Comparison of ENCODE assay signal across 14 cellular contexts in the genomic region with DNA sequence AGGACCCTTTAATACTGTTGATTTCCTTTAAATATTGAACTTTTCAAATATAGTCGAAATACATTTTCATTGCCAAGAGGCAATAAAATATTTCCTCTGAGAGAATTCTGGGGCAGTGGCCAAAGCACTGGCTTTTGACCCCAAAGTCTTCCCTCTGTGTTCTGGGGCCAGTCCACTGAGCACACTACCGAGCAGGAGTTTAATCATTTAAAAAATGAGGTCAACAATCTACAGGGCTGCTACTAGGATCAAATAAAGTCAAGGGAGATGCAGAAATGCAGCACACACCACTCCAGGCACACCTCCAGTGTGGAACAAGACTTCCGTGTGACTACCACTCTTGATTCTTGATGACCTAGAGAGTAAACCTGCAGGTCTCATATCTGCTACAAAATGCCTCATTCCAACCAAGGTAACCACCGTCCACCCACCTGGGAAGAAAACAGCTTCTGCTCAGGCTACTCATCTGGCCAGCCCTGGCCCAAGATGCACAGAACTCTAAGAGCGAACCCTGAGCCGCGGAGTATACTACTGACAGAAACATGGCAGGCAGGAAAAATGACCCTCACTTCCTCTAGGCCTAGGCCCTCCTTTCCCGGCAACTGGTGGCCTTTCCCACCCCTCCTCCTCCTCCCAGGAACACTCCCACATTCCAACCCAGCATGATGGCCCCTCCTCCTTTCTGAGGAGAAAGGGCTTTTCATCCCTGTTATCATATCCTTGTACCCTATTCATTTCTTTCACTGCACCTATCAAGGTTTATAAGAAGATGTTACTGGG.
DNase-seq lines count a peak whose midpoint lies in the region; ATAC-seq and TF ChIP-seq lines count a peak whose summit lies in the region.
"Had no signal": no experiment of that assay in that cellular context is flagged by ENCODE, and none has a peak within 500 bp of the region (broad histone marks: within the 10 kb centered on the region; RNA-seq: fewer than 3 reads in every experiment).

No MANE protein-coding gene starts in this region.

- no peak for DNase-seq in T-helper 2 cell treated with Interferon-gamma antibody and Interleukin-4, amounts not matched to agents 5 μg/mL and 100 μg/mL, for 36 hours (ENCODE audit: low spot score)
- DNase-seq in T-helper 2 cell (no peak), lower lobe of right lung (no peak)
- DNase-seq in effector memory CD8-positive, alpha-beta T cell, result no peak
- DNase-seq: activated T-cell treated with anti-CD3 and anti-CD28 coated beads for 4 hours; Calu3; cortex of kidney; stimulated activated CD4-positive, alpha-beta T cell treated with anti-CD3 and anti-CD28 coated beads, Interleukin-4, amount 100 ng/mL, for 24 hours; stimulated activated naive CD4-positive, alpha-beta T cell treated with Interleukin-2 at 50 U/mL for 16 hours had no signal

- H3K36me3 Mint-ChIP-seq in T-helper 2 cell treated with Interferon-gamma antibody and Interleukin-4, amounts not matched to agents 5 μg/mL and 100 μg/mL, for 36 hours (ENCODE audit: low read depth), result peaks cover 6% of the 10 kb centered on the region
- no peaks in the 10 kb centered on the region for H3K36me3 Mint-ChIP-seq in effector memory CD8-positive, alpha-beta T cell (ENCODE audit: insufficient read depth)
- peaks cover 34% of the 10 kb centered on the region for H3K36me3 Mint-ChIP-seq in stimulated activated memory B cell treated with anti-CD40 and anti-IgM and Interleukin-4, amounts not matched to agents 10 μg/mL and 1 μg/mL and 100 μg/mL, for 72 hours

- intact Hi-C loops in lower lobe of right lung (cut with DNase I), result no loop called here

- no peak for TF ChIP-seq CTCF in lower lobe of right lung (IDR thresholded peaks at IDR 0.05)

- ATAC-seq in effector memory CD8-positive, alpha-beta T cell (replicated peaks), result no peak
- ATAC-seq in lower lobe of right lung, result peak in 1 of 2 donors; percentile 15
- no peak for ATAC-seq in stimulated activated memory B cell treated with anti-CD40 and anti-IgM and Interleukin-4, amounts not matched to agents 10 μg/mL and 1 μg/mL and 100 μg/mL, for 72 hours
- no peak for ATAC-seq in HG02798 (IDR thresholded peaks at IDR 0.05; ENCODE audit: poor library complexity, unreplicated experiment)
- ATAC-seq in GM19351 (IDR thresholded peaks at IDR 0.05; ENCODE audit: unreplicated experiment), result no peak
- ATAC-seq in GM21786 (IDR thresholded peaks at IDR 0.05; ENCODE audit: unreplicated experiment), result no peak

- peaks cover 33% of the 10 kb centered on the region for H3K4me1 Mint-ChIP-seq in T-helper 2 cell treated with Interferon-gamma antibody and Interleukin-4, amounts not matched to agents 5 μg/mL and 100 μg/mL, for 36 hours (ENCODE audit: low read depth)
- peaks cover 22 to 29% of the 10 kb centered on the region in 2 donors for H3K4me1 Mint-ChIP-seq in effector memory CD8-positive, alpha-beta T cell (ENCODE audit: low read depth in 2 of 2)
- H3K4me1 Mint-ChIP-seq in stimulated activated memory B cell treated with anti-CD40 and anti-IgM and Interleukin-4, amounts not matched to agents 10 μg/mL and 1 μg/mL and 100 μg/mL, for 72 hours, result peaks cover 53% of the 10 kb centered on the region

- H3K4me3 Mint-ChIP-seq in T-helper 2 cell treated with Interferon-gamma antibody and Interleukin-4, amounts not matched to agents 5 μg/mL and 100 μg/mL, for 36 hours, result no peak overlapping the region
- H3K4me3 Mint-ChIP-seq in effector memory CD8-positive, alpha-beta T cell, result no peak overlapping the region
- no peak overlapping the region for H3K4me3 Mint-ChIP-seq in stimulated activated memory B cell treated with anti-CD40 and anti-IgM and Interleukin-4, amounts not matched to agents 10 μg/mL and 1 μg/mL and 100 μg/mL, for 72 hours
- H3K4me3 Mint-ChIP-seq: IgD-negative memory B cell had no signal

- peaks cover 7% of the 10 kb centered on the region for H3K9me3 ChIP-seq in lower lobe of right lung

- H3K4me1 ChIP-seq in lower lobe of right lung, result peaks cover 27% of the 10 kb centered on the region

- no peaks in the 10 kb centered on the region for H3K27me3 ChIP-seq in lower lobe of right lung (ENCODE audit: low read depth)

- H3K9me3 Mint-ChIP-seq in T-helper 2 cell treated with Interferon-gamma antibody and Interleukin-4, amounts not matched to agents 5 μg/mL and 100 μg/mL, for 36 hours, result peaks cover 9% of the 10 kb centered on the region
- H3K9me3 Mint-ChIP-seq in effector memory CD8-positive, alpha-beta T cell, result no peaks in the 10 kb centered on the region
- H3K9me3 Mint-ChIP-seq in stimulated activated memory B cell treated with anti-CD40 and anti-IgM and Interleukin-4, amounts not matched to agents 10 μg/mL and 1 μg/mL and 100 μg/mL, for 72 hours, result peaks cover 6% of the 10 kb centered on the region

- H3K36me3 ChIP-seq in lower lobe of right lung, result no peaks in the 10 kb centered on the region

- peak overlapping the region; percentile 54 for H3K27ac Mint-ChIP-seq in T-helper 2 cell treated with Interferon-gamma antibody and Interleukin-4, amounts not matched to agents 5 μg/mL and 100 μg/mL, for 36 hours
- H3K27ac Mint-ChIP-seq in effector memory CD8-positive, alpha-beta T cell, result peak overlapping the region; percentile 49 to 86
- H3K27ac Mint-ChIP-seq in stimulated activated memory B cell treated with anti-CD40 and anti-IgM and Interleukin-4, amounts not matched to agents 10 μg/mL and 1 μg/mL and 100 μg/mL, for 72 hours, result peak overlapping the region; percentile 16

- H3K27ac ChIP-seq in lower lobe of right lung, result peak overlapping the region; percentile 27

- no peaks in the 10 kb centered on the region for H3K27me3 Mint-ChIP-seq in T-helper 2 cell treated with Interferon-gamma antibody and Interleukin-4, amounts not matched to agents 5 μg/mL and 100 μg/mL, for 36 hours (ENCODE audit: low read depth)
- H3K27me3 Mint-ChIP-seq in effector memory CD8-positive, alpha-beta T cell, result no peaks in the 10 kb centered on the region
- no peaks in the 10 kb centered on the region for H3K27me3 Mint-ChIP-seq in stimulated activated memory B cell treated with anti-CD40 and anti-IgM and Interleukin-4, amounts not matched to agents 10 μg/mL and 1 μg/mL and 100 μg/mL, for 72 hours
- H3K27me3 Mint-ChIP-seq: IgD-negative memory B cell had no signal

- no peak overlapping the region for H3K4me3 ChIP-seq in lower lobe of right lung

Comparison
In these comparisons a context has a peak if more than half of its experiments do, and no peak if none do; other contexts are left out.
1. H3K27ac Mint-ChIP-seq: peak in every context shown above with its lines; median percentile 68 in effector memory CD8-positive, alpha-beta T cell; 54 in T-helper 2 cell treated with Interferon-gamma antibody and Interleukin-4, amounts not matched to agents 5 μg/mL and 100 μg/mL, for 36 hours; 16 in stimulated activated memory B cell treated with anti-CD40 and anti-IgM and Interleukin-4, amounts not matched to agents 10 μg/mL and 1 μg/mL and 100 μg/mL, for 72 hours.